Comparison of ENCODE assay signal across 21 cellular contexts in genomic region chrX:51922561-51922960, GRCh38. TPM values are rescaled to one million over a fixed set of nuclear protein-coding genes. Genes with fewer than 3 reads are reported as not detected.
DNase-seq lines count a peak whose midpoint lies in the region; ATAC-seq, FAIRE-seq and TF ChIP-seq lines count a peak whose summit lies in the region.
"Had no signal": no experiment of that assay in that cellular context is flagged by ENCODE, and none has a peak within 500 bp of the region (broad histone marks: within the 10 kb centered on the region; RNA-seq: fewer than 3 reads in every experiment).

No MANE protein-coding gene starts in this region.

- TF ChIP-seq CTCF in chondrocyte (IDR thresholded peaks at IDR 0.05): no peak

- WGBS in mesendoderm (ENCODE audit: extremely low coverage, insufficient coverage, low lambda C conversion rate): no CpG with 5 or more reads among the region's 1 CpG

- no peaks in the 10 kb centered on the region for H3K79me2 ChIP-seq in mesendoderm (ENCODE audit: control insufficient read depth, insufficient read depth, low read length)

- H3K9ac ChIP-seq in NT2/D1 (ENCODE audit: insufficient read length, low read depth) (no peak overlapping the region), mesendoderm (ENCODE audit: low read length) (no peak overlapping the region)
- H3K9ac ChIP-seq: BLaER1 had no signal

- no peak overlapping the region for H2BK120ac ChIP-seq in mesendoderm (ENCODE audit: low read depth, low read length)

- H3K79me1 ChIP-seq in mesendoderm (ENCODE audit: low read length): no peaks in the 10 kb centered on the region

- H2BK5ac ChIP-seq in mesendoderm (ENCODE audit: low read length): no peak overlapping the region

- H3K4me1 ChIP-seq in NT2/D1 (ENCODE audit: insufficient read depth, insufficient read length) (no peaks in the 10 kb centered on the region), mesendoderm (ENCODE audit: control insufficient read depth, low read depth, low read length) (no peaks in the 10 kb centered on the region)
- H3K4me1 ChIP-seq: BLaER1, Caco-2 had no signal

- no peaks in the 10 kb centered on the region for H3K9me3 ChIP-seq in NT2/D1 (ENCODE audit: insufficient read depth, low read length)
- H3K9me3 ChIP-seq: Caco-2 had no signal

- H3K56ac ChIP-seq in mesendoderm (ENCODE audit: low read length): no peak overlapping the region

- H3K27ac Mint-ChIP-seq in chondrocyte (ENCODE audit: unreplicated experiment): no peak overlapping the region
- H3K27ac Mint-ChIP-seq: B cell; CD4-positive, CD25-positive, alpha-beta regulatory T cell; CD8-positive, alpha-beta T cell had no signal

- no peak for TF ChIP-seq POLR2A in H54 (IDR thresholded peaks at IDR 0.05; ENCODE audit: low read depth, low read length)

- no peak overlapping the region for H4K8ac ChIP-seq in mesendoderm (ENCODE audit: low read depth, low read length)

- H4K5ac ChIP-seq in mesendoderm (ENCODE audit: low read length): no peak overlapping the region

- H3K27ac ChIP-seq in mesendoderm (ENCODE audit: low read depth, low read length): no peak overlapping the region
- H3K27ac ChIP-seq: BLaER1, C4-2B had no signal

- H3K36me3 Mint-ChIP-seq in chondrocyte (ENCODE audit: low read depth): no peaks in the 10 kb centered on the region
- H3K36me3 Mint-ChIP-seq: CD4-positive, CD25-positive, alpha-beta regulatory T cell; CD8-positive, alpha-beta T cell had no signal

- no peak overlapping the region for H2BK15ac ChIP-seq in mesendoderm (replicated peaks; ENCODE audit: low read depth)

- H3K4me3 ChIP-seq in NT2/D1 (ENCODE audit: insufficient read length, low read depth): no peak overlapping the region
- no peak overlapping the region for H3K4me3 ChIP-seq in mesendoderm (ENCODE audit: low read length)
- H3K4me3 ChIP-seq: BLaER1, GM12878 had no signal

- H3K4me1 Mint-ChIP-seq in chondrocyte (ENCODE audit: low read depth): peaks cover 4% of the 10 kb centered on the region
- H3K4me1 Mint-ChIP-seq: CD4-positive, CD25-positive, alpha-beta regulatory T cell had no signal

- no peak overlapping the region for H3K4me3 Mint-ChIP-seq in chondrocyte (ENCODE audit: unreplicated experiment)
- H3K4me3 Mint-ChIP-seq: B cell; CD4-positive, CD25-positive, alpha-beta regulatory T cell; CD8-positive, alpha-beta T cell had no signal

- FAIRE-seq in H54 (lab: Jason Lieb, UNC): no peak

- H3K36me3 ChIP-seq in NT2/D1 (ENCODE audit: insufficient read depth, insufficient read length, low read length) (no peaks in the 10 kb centered on the region), mesendoderm (ENCODE audit: control insufficient read depth, insufficient read depth, low read length) (no peaks in the 10 kb centered on the region)
- H3K36me3 ChIP-seq: BLaER1 had no signal

- no peak overlapping the region for H2AK5ac ChIP-seq in mesendoderm (ENCODE audit: low read length)

- no peak overlapping the region for H3K18ac ChIP-seq in mesendoderm (ENCODE audit: low read length)

- H3K27me3 Mint-ChIP-seq in chondrocyte (ENCODE audit: low read depth): no peaks in the 10 kb centered on the region

- no peak overlapping the region for H3K23ac ChIP-seq in mesendoderm (ENCODE audit: low read length)

- DNase-seq in NCI-H146 (lab: John Stamatoyannopoulos, UW): peak; percentile 90
- DNase-seq in NCI-H69 (lab: John Stamatoyannopoulos, UW): peak; percentile 4
- DNase-seq in NT2/D1 (ENCODE audit: low read depth, low spot score): peak; percentile 30
- DNase-seq in mesendoderm: peak; percentile 86
- DNase-seq in activated effector memory CD4-positive, alpha-beta T cell treated with Interleukin-2 at 50 U/mL for 16 hours: no peak
- DNase-seq in H54 (ENCODE audit: insufficient read length, low spot score): no peak
- no peak for DNase-seq in chondrocyte (ENCODE audit: low spot score)
- DNase-seq: Caco-2; CD4-positive, CD25-positive, alpha-beta regulatory T cell; CD8-positive, alpha-beta T cell; DMS153; DND-41; GDM1; GOT3; H7; HCEC 1CT had no signal

- H3K4ac ChIP-seq in mesendoderm (ENCODE audit: low read depth, low read length): no peak overlapping the region

- H3K9me3 Mint-ChIP-seq in chondrocyte (ENCODE audit: low read depth): peaks cover 5% of the 10 kb centered on the region
- H3K9me3 Mint-ChIP-seq: CD4-positive, CD25-positive, alpha-beta regulatory T cell; CD8-positive, alpha-beta T cell had no signal

- H3K27me3 ChIP-seq in NT2/D1 (ENCODE audit: insufficient read depth, insufficient read length) (no peaks in the 10 kb centered on the region), mesendoderm (ENCODE audit: insufficient read depth, low read length, poor library complexity) (no peaks in the 10 kb centered on the region)

- no peak for ATAC-seq in GM21528 (IDR thresholded peaks at IDR 0.05; ENCODE audit: low FRiP score, unreplicated experiment)
- ATAC-seq: CD8-positive, alpha-beta T cell; GM12878 had no signal

- H3K4me2 ChIP-seq in mesendoderm (ENCODE audit: low read length): no peak overlapping the region
- H3K4me2 ChIP-seq: BLaER1 had no signal

RNA-seq across cellular contexts. Expression of gene MAGED1, which starts 29.1 kb away (rescaled TPM):
- polyA plus RNA-seq in mesendoderm (2013, experiment 1 of 2): 153 TPM
- 151 TPM for polyA plus RNA-seq in mesendoderm (2013, experiment 2 of 2)
- 470 to 669 TPM (median 477 TPM) in 3 replicates for total RNA-seq in chondrocyte

Comparison
In these comparisons a context has a peak if more than half of its experiments do, and no peak if none do; other contexts are left out.
1. DNase-seq: peak in NCI-H146 (single experiment), NCI-H69 (single experiment), NT2/D1 (single experiment) and mesendoderm (single experiment); none in activated effector memory CD4-positive, alpha-beta T cell treated with Interleukin-2 at 50 U/mL for 16 hours (single experiment), H54 (single experiment) and chondrocyte (single experiment).